ENCODE assay signal across 10 cellular contexts in the genomic region with DNA sequence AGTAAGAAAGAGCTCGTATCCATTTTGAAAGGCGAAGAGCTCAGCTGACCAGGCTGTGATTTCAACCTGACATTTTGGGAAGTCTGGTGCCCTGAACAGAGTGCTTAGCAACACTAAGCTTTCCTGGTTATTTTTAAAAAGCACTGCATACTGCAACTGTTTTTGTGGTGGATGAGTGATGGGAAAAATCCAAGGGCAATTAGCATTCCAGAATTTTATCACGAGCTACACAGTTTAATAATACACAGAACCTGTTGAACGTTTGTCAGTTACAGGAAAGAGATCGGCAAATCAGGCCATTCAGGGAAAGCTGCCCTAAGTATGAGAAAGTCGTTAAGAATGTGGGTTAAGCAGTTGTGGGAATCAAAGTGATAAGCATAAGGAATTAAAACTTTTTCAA. TPM values are rescaled to one million over a fixed set of nuclear protein-coding genes. Genes with fewer than 3 reads are reported as not detected.
A peak's percentile ranks its signal among the peaks of the same experiment; 100 is the strongest.
DNase-seq lines count a peak whose midpoint lies in the region; ATAC-seq and TF ChIP-seq lines count a peak whose summit lies in the region.
"Had no signal": no experiment of that assay in that cellular context is flagged by ENCODE, and none has a peak within 500 bp of the region (broad histone marks: within the 10 kb centered on the region; RNA-seq: fewer than 3 reads in every experiment).

No MANE protein-coding gene starts in this region.

- no peaks in the 10 kb centered on the region for H3K79me2 ChIP-seq in hepatocyte

- H3K27ac ChIP-seq in body of pancreas (peak overlapping the region in 3 of 4 donors; percentile 70 to 75 (median 72)), hepatocyte (peak overlapping the region; percentile 10)

- DNase-seq in EH (ENCODE audit: low read depth) = peak; percentile 88
- DNase-seq in body of pancreas = peak in 2 of 4 donors; percentile 22 to 56
- peak; percentile 14 for DNase-seq in hepatocyte (ENCODE audit: low spot score)
- no peak for DNase-seq in NCI-H526 treated with DMSO at 0.1 percent for 48 hours (lab: John Stamatoyannopoulos, UW)
- no peak for DNase-seq in NCI-H1048 (lab: John Stamatoyannopoulos, UW)
- DNase-seq: activated CD8-positive, alpha-beta memory T cell treated with anti-CD3 and anti-CD28 coated beads, Interleukin-2, amount 50 U/mL, for 48 hours; NCI-H1092 had no signal

- H3K36me3 ChIP-seq in body of pancreas (replicated peaks in 1 of 2; ENCODE audit: insufficient read depth in 1 of 2, low read depth in 2 of 2) (no peaks in the 10 kb centered on the region), hepatocyte (replicated peaks; ENCODE audit: insufficient read depth, low read depth) (no peaks in the 10 kb centered on the region), skeletal muscle satellite cell (ENCODE audit: insufficient read depth, low read length) (peaks cover 26% of the 10 kb centered on the region)

- no peaks in the 10 kb centered on the region for H3K9me3 ChIP-seq in body of pancreas
- H3K9me3 ChIP-seq in hepatocyte (ENCODE audit: low read depth) = no peaks in the 10 kb centered on the region
- no peaks in the 10 kb centered on the region for H3K9me3 ChIP-seq in skeletal muscle satellite cell (replicated peaks; ENCODE audit: low read length)

- no peak overlapping the region for H2AFZ ChIP-seq in hepatocyte

- H3K4me2 ChIP-seq in hepatocyte (peak overlapping the region; percentile 45), skeletal muscle satellite cell (ENCODE audit: low read length) (peak overlapping the region; percentile 8)

- TF ChIP-seq POLR2A in body of pancreas (IDR thresholded peaks at IDR 0.05) = peak in 2 of 3 donors; percentile 44 to 49

- H3K4me1 ChIP-seq in body of pancreas = peaks cover 18% of the 10 kb centered on the region
- H3K4me1 ChIP-seq in hepatocyte (ENCODE audit: insufficient read depth) = peaks cover 9% of the 10 kb centered on the region
- H3K4me1 ChIP-seq in skeletal muscle satellite cell (ENCODE audit: control insufficient read depth, insufficient read depth, low read length) = peaks cover 10% of the 10 kb centered on the region

- H3K27me3 ChIP-seq in body of pancreas = no peaks in the 10 kb centered on the region
- H3K27me3 ChIP-seq in hepatocyte = no peaks in the 10 kb centered on the region
- H3K27me3 ChIP-seq in skeletal muscle satellite cell (ENCODE audit: control insufficient read depth, insufficient read depth, low read length) = no peaks in the 10 kb centered on the region

- peak overlapping the region; percentile 54 for H3K9ac ChIP-seq in skeletal muscle satellite cell (ENCODE audit: low read depth, low read length)

- no peak overlapping the region for H3K4me3 ChIP-seq in body of pancreas
- no peak overlapping the region for H3K4me3 ChIP-seq in hepatocyte
- H3K4me3 ChIP-seq in skeletal muscle satellite cell (ENCODE audit: low read length) = no peak overlapping the region

- intact Hi-C loops in body of pancreas (cut with DNase I) = no loop called here

- H3K9me2 ChIP-seq in hepatocyte (replicated peaks; ENCODE audit: insufficient read depth) = no peaks in the 10 kb centered on the region

- ATAC-seq in body of pancreas (peak; percentile 73), HG03039 (IDR thresholded peaks at IDR 0.05; ENCODE audit: unreplicated experiment) (no peak), HG02970 (IDR thresholded peaks at IDR 0.05; ENCODE audit: low FRiP score, unreplicated experiment) (no peak)

- no peaks in the 10 kb centered on the region for H4K20me1 ChIP-seq in hepatocyte (ENCODE audit: insufficient read depth, poor library complexity, severe bottlenecking)

- 21 to 29% methylated on average over 6 of the region's 6 CpGs for WGBS in body of pancreas, 2 donors
- 47% methylated on average over 6 of the region's 6 CpGs for WGBS in hepatocyte (ENCODE audit: low lambda C conversion rate, missing lambda C conversion rate)

- TF ChIP-seq CTCF in body of pancreas (IDR thresholded peaks at IDR 0.05) (no peak), hepatocyte (IDR thresholded peaks at IDR 0.05; ENCODE audit: poor library complexity) (no peak)

RNA-seq across cellular contexts. Expression of a gene that starts 25.9 kb away (rescaled TPM):
- total RNA-seq in body of pancreas = 100 to 1,000 TPM in 1 of 2 donors, 10 to 100 TPM in 1; 24.4 to 116 TPM
- total RNA-seq in hepatocyte = 31.3 and 38.9 TPM in 2 replicates
- polyA plus RNA-seq in hepatocyte = 32.0 and 46.8 TPM in 2 replicates
- 42.6 and 61.9 TPM in 2 replicates for total RNA-seq in skeletal muscle satellite cell (2012; rRNA removed)

Comparison
In these comparisons a context has a peak if more than half of its experiments do, and no peak if none do; other contexts are left out.
1. DNase-seq: peak in EH (single experiment) and hepatocyte (single experiment); none in NCI-H526 treated with DMSO at 0.1 percent for 48 hours (single experiment) and NCI-H1048 (single experiment).